In genomic region chr22:39808087-39808486, GRCh38 we compare ENCODE assay signal across 9 cellular contexts.
DNase-seq lines count a peak whose midpoint lies in the region; ATAC-seq and TF ChIP-seq lines count a peak whose summit lies in the region.
"Had no signal": no experiment of that assay in that cellular context is flagged by ENCODE, and none has a peak within 500 bp of the region (broad histone marks: within the 10 kb centered on the region; RNA-seq: fewer than 3 reads in every experiment).

No MANE protein-coding gene starts in this region.

- no peaks in the 10 kb centered on the region for H3K9me3 ChIP-seq in Caco-2
- no peaks in the 10 kb centered on the region for H3K9me3 ChIP-seq in Karpas-422 (ENCODE audit: low read length)
- no peaks in the 10 kb centered on the region for H3K9me3 ChIP-seq in neuronal stem cell (replicated peaks in 1 of 2; ENCODE audit: control insufficient read depth in 2 of 2, insufficient read depth in 1 of 2, low read depth in 1 of 2, low read length in 2 of 2)

- no peaks in the 10 kb centered on the region for H4K20me1 ChIP-seq in Karpas-422 (ENCODE audit: insufficient read depth, low read depth, low read length)

- H3K4me1 ChIP-seq in Caco-2: no peaks in the 10 kb centered on the region
- H3K4me1 ChIP-seq in Karpas-422 (ENCODE audit: low read length): no peaks in the 10 kb centered on the region
- no peaks in the 10 kb centered on the region for H3K4me1 ChIP-seq in mesendoderm (ENCODE audit: control insufficient read depth, low read depth, low read length)
- peaks cover 0 to 11% of the 10 kb centered on the region in 2 donors for H3K4me1 ChIP-seq in neuronal stem cell (ENCODE audit: control insufficient read depth in 2 of 2, insufficient read depth in 1 of 2, low read depth in 1 of 2, low read length in 2 of 2)

- no peak overlapping the region for H2BK12ac ChIP-seq in neuronal stem cell (ENCODE audit: low read length)

- H4K5ac ChIP-seq in mesendoderm (ENCODE audit: low read length): no peak overlapping the region

- H3K79me2 ChIP-seq in Karpas-422 (ENCODE audit: low read length) (no peaks in the 10 kb centered on the region), mesendoderm (ENCODE audit: control insufficient read depth, insufficient read depth, low read length) (no peaks in the 10 kb centered on the region)

- no peak overlapping the region for H4K91ac ChIP-seq in neuronal stem cell (ENCODE audit: low read depth, low read length, poor library complexity)

- DNase-seq in Caco-2: peak in 1 of 2 experiments; percentile 40
- peak; percentile 81 for DNase-seq in Karpas-422
- peak; percentile 25 for DNase-seq in activated naive CD8-positive, alpha-beta T cell treated with anti-CD3 and anti-CD28 coated beads for 36 hours
- DNase-seq in mesendoderm: peak; percentile 68
- no peak for DNase-seq in neuronal stem cell (ENCODE audit: low spot score)
- no peak for DNase-seq in H4 (ENCODE audit: low spot score)

- TF ChIP-seq CTCF in Caco-2 (IDR thresholded peaks at IDR 0.05; ENCODE audit: insufficient read depth in 1 of 2, low read depth in 1 of 2, low read length in 1 of 2, severe bottlenecking in 1 of 2, unreplicated experiment in 1 of 2): peak; percentile 25 to 30

- H3K4me3 Mint-ChIP-seq in Caco-2 (ENCODE audit: unreplicated experiment): no peak overlapping the region
- no peak overlapping the region for H3K4me3 Mint-ChIP-seq in activated naive CD8-positive, alpha-beta T cell treated with anti-CD3 and anti-CD28 coated beads for 36 hours
- H3K4me3 Mint-ChIP-seq: dendritic cell treated with granulocyte-macrophage colony-stimulating factor and Interleukin-4, amounts not matched to agents 40 ng/mL and 50 ng/mL, for 4 days had no signal

- H3K27ac Mint-ChIP-seq in Caco-2 (ENCODE audit: unreplicated experiment): no peak overlapping the region
- no peak overlapping the region for H3K27ac Mint-ChIP-seq in activated naive CD8-positive, alpha-beta T cell treated with anti-CD3 and anti-CD28 coated beads for 36 hours
- H3K27ac Mint-ChIP-seq: dendritic cell treated with granulocyte-macrophage colony-stimulating factor and Interleukin-4, amounts not matched to agents 40 ng/mL and 50 ng/mL, for 4 days had no signal

- H3K36me3 ChIP-seq in Caco-2 (ENCODE audit: control insufficient read depth, insufficient read depth, low read length) (no peaks in the 10 kb centered on the region), Karpas-422 (ENCODE audit: insufficient read depth, low read length) (no peaks in the 10 kb centered on the region), mesendoderm (ENCODE audit: control insufficient read depth, insufficient read depth, low read length) (no peaks in the 10 kb centered on the region), neuronal stem cell (replicated peaks in 1 of 2; ENCODE audit: control insufficient read depth in 2 of 2, insufficient read depth in 2 of 2, low read length in 2 of 2) (no peaks in the 10 kb centered on the region)

- no peak overlapping the region for H3K14ac ChIP-seq in neuronal stem cell (ENCODE audit: low read length)

- H3K27ac ChIP-seq in Karpas-422 (ENCODE audit: low read length) (no peak overlapping the region), mesendoderm (ENCODE audit: low read depth, low read length) (no peak overlapping the region), neuronal stem cell (replicated peaks; ENCODE audit: low read length) (no peak overlapping the region)

- no peaks in the 10 kb centered on the region for H3K27me3 ChIP-seq in Caco-2 (replicated peaks; ENCODE audit: control insufficient read depth, insufficient read depth, low read length)
- no peaks in the 10 kb centered on the region for H3K27me3 ChIP-seq in Karpas-422 (ENCODE audit: low read length)
- H3K27me3 ChIP-seq in mesendoderm (ENCODE audit: insufficient read depth, low read length, poor library complexity): no peaks in the 10 kb centered on the region
- H3K27me3 ChIP-seq in neuronal stem cell (ENCODE audit: control insufficient read depth in 3 of 3, insufficient read depth in 3 of 3, low read depth in 1 of 3, low read length in 3 of 3): no peaks in the 10 kb centered on the region

- H3K4me1 Mint-ChIP-seq in Caco-2 (ENCODE audit: low read depth, unreplicated experiment): no peaks in the 10 kb centered on the region
- peaks cover 15% of the 10 kb centered on the region for H3K4me1 Mint-ChIP-seq in activated naive CD8-positive, alpha-beta T cell treated with anti-CD3 and anti-CD28 coated beads for 36 hours

- BruUV-seq in Caco-2 (replicated peaks; lab: Mats Ljungman, UMichigan): no TSS peak

- no peak overlapping the region for H2BK5ac ChIP-seq in mesendoderm (ENCODE audit: low read length)
- H2BK5ac ChIP-seq in neuronal stem cell (ENCODE audit: low read length): no peak overlapping the region

- no peaks in the 10 kb centered on the region for H3K36me3 Mint-ChIP-seq in Caco-2 (ENCODE audit: insufficient read depth, unreplicated experiment)
- H3K36me3 Mint-ChIP-seq in activated naive CD8-positive, alpha-beta T cell treated with anti-CD3 and anti-CD28 coated beads for 36 hours: no peaks in the 10 kb centered on the region

- no peak overlapping the region for H2BK120ac ChIP-seq in mesendoderm (ENCODE audit: low read depth, low read length)
- H2BK120ac ChIP-seq in neuronal stem cell (ENCODE audit: low read depth, low read length): no peak overlapping the region

- H3K56ac ChIP-seq in mesendoderm (ENCODE audit: low read length): no peak overlapping the region

- H3K27me3 Mint-ChIP-seq in Caco-2 (ENCODE audit: insufficient read depth, unreplicated experiment): peaks cover 34% of the 10 kb centered on the region
- peaks cover 14% of the 10 kb centered on the region for H3K27me3 Mint-ChIP-seq in activated naive CD8-positive, alpha-beta T cell treated with anti-CD3 and anti-CD28 coated beads for 36 hours

- H3K4me3 ChIP-seq in Caco-2 (ENCODE audit: low read depth, low read length) (no peak overlapping the region), Karpas-422 (ENCODE audit: low read length) (no peak overlapping the region), mesendoderm (ENCODE audit: low read length) (no peak overlapping the region), neuronal stem cell (ENCODE audit: low read length in 2 of 2) (no peak overlapping the region)

- H3K79me1 ChIP-seq in mesendoderm (ENCODE audit: low read length) (no peaks in the 10 kb centered on the region), neuronal stem cell (ENCODE audit: low read depth, low read length) (no peaks in the 10 kb centered on the region)

- H3K9me2 ChIP-seq in Karpas-422 (replicated peaks; ENCODE audit: insufficient read depth, low read length): no peaks in the 10 kb centered on the region

- no peaks in the 10 kb centered on the region for H3K9me3 Mint-ChIP-seq in Caco-2 (ENCODE audit: unreplicated experiment)
- H3K9me3 Mint-ChIP-seq in activated naive CD8-positive, alpha-beta T cell treated with anti-CD3 and anti-CD28 coated beads for 36 hours: no peaks in the 10 kb centered on the region
- H3K9me3 Mint-ChIP-seq: dendritic cell treated with granulocyte-macrophage colony-stimulating factor and Interleukin-4, amounts not matched to agents 40 ng/mL and 50 ng/mL, for 4 days had no signal

- ATAC-seq in GM18873 (IDR thresholded peaks at IDR 0.05; ENCODE audit: low FRiP score, unreplicated experiment): no peak
- ATAC-seq in HG03565 (IDR thresholded peaks at IDR 0.05; ENCODE audit: unreplicated experiment): no peak

- intact Hi-C loops in Caco-2 (cut with micrococcal nuclease; ENCODE audit: unreplicated experiment): no loop called here

- no CpG with 5 or more reads among the region's 3 CpGs for WGBS in mesendoderm (ENCODE audit: extremely low coverage, insufficient coverage, low lambda C conversion rate)
- no CpG with 5 or more reads among the region's 3 CpGs for WGBS in neuronal stem cell (ENCODE audit: extremely low coverage in 2 of 2, insufficient read length in 2 of 2, insufficient replicate concordance in 1 of 2), 2 donors

- CTCF ChIA-PET in Caco-2 (lab: Charles Lee): no interaction called here

- H3K18ac ChIP-seq in mesendoderm (ENCODE audit: low read length): no peak overlapping the region
- no peak overlapping the region for H3K18ac ChIP-seq in neuronal stem cell (ENCODE audit: low read length)

- H3K9ac ChIP-seq in Karpas-422 (ENCODE audit: low read length) (no peak overlapping the region), mesendoderm (ENCODE audit: low read length) (no peak overlapping the region), neuronal stem cell (ENCODE audit: low read depth, low read length, poor library complexity) (no peak overlapping the region)

- no peak overlapping the region for H2AFZ ChIP-seq in Karpas-422 (ENCODE audit: low read length)
- H2AFZ ChIP-seq in neuronal stem cell (ENCODE audit: low read length): no peak overlapping the region

- H4K8ac ChIP-seq in mesendoderm (ENCODE audit: low read depth, low read length) (no peak overlapping the region), neuronal stem cell (ENCODE audit: low read depth, low read length) (no peak overlapping the region)

- H3K23ac ChIP-seq in mesendoderm (ENCODE audit: low read length) (no peak overlapping the region), neuronal stem cell (ENCODE audit: low read depth, low read length, poor library complexity) (no peak overlapping the region)

- H2BK15ac ChIP-seq in mesendoderm (replicated peaks; ENCODE audit: low read depth): no peak overlapping the region
- no peak overlapping the region for H2BK15ac ChIP-seq in neuronal stem cell (ENCODE audit: low read length)

- POLR2A ChIA-PET in Caco-2 (lab: Charles Lee): no interaction called here

- H2AK5ac ChIP-seq in mesendoderm (ENCODE audit: low read length) (no peak overlapping the region), neuronal stem cell (ENCODE audit: low read depth, low read length) (no peak overlapping the region)

- no peak overlapping the region for H3K4me2 ChIP-seq in Karpas-422 (ENCODE audit: low read depth, low read length, poor library complexity, severe bottlenecking)
- no peak overlapping the region for H3K4me2 ChIP-seq in mesendoderm (ENCODE audit: low read length)
- H3K4me2 ChIP-seq in neuronal stem cell (ENCODE audit: insufficient read depth, low read length, poor library complexity, severe bottlenecking): no peak overlapping the region

- H3K4ac ChIP-seq in mesendoderm (ENCODE audit: low read depth, low read length) (no peak overlapping the region), neuronal stem cell (ENCODE audit: low read length) (no peak overlapping the region)

Comparison
In these comparisons a context has a peak if more than half of its experiments do, and no peak if none do; other contexts are left out.
1. DNase-seq: peak in Karpas-422 (single experiment), activated naive CD8-positive, alpha-beta T cell treated with anti-CD3 and anti-CD28 coated beads for 36 hours (single experiment) and mesendoderm (single experiment); none in neuronal stem cell (single experiment) and H4 (single experiment).